ENCODE assay signal across 22 cellular contexts in the genomic region with DNA sequence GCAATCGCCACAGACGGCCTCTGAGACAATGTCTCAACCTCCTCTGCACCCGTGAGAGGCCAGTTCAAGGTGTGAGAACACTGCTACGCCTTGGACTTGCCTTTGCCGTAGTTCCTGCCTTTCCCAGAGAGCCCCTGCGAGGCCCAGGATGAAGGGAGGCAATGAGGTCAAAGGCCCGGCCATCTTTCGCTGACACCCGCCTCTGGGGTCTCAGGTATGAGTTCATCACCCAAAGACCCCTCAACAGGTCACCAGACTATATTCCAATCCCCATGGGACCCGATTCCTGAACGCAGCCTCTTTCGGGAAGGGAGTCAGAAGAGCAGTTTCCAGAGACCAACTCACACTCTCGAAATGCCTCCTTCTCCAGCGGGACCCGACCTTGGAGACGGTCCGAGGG.
"Had no signal": no experiment of that assay in that cellular context is flagged by ENCODE, and none has a peak within 500 bp of the region (broad histone marks: within the 10 kb centered on the region; RNA-seq: fewer than 3 reads in every experiment).

No MANE protein-coding gene starts in this region.

- H3K4me1 ChIP-seq: body of pancreas, foreskin keratinocyte, left lung, psoas muscle, right atrium auricular region, tibial nerve, uterus had no signal

- ATAC-seq: activated CD8-positive, alpha-beta memory T cell treated with anti-CD3 and anti-CD28 coated beads, Interleukin-2, amount 10 ng/mL, durations not matched to agents 7 days and 5 days; activated CD8-positive, alpha-beta T cell treated with anti-CD3 and anti-CD28 coated beads for 36 hours; activated naive CD8-positive, alpha-beta T cell treated with anti-CD3 and anti-CD28 coated beads, Interleukin-2, amount 50 U/mL, for 24 hours; body of pancreas; foreskin keratinocyte; left lung; natural killer cell; psoas muscle had no signal

- H3K36me3 ChIP-seq: cardiac muscle cell, left lung, ovary, right atrium auricular region, tibial nerve, uterus had no signal

- H3K27me3 ChIP-seq: body of pancreas, cardiac muscle cell, foreskin keratinocyte, left lung, ovary, right atrium auricular region, tibial nerve, uterus had no signal

- H3K4me3 ChIP-seq: body of pancreas, cardiac muscle cell, left lung, ovary, psoas muscle, right atrium auricular region, tibial nerve, uterus had no signal

- DNase-seq: activated CD4-positive, alpha-beta T cell treated with anti-CD3 and anti-CD28 coated beads for 48 hours; activated CD4-positive, CD25-positive, alpha-beta regulatory T cell; activated CD8-positive, alpha-beta memory T cell treated with anti-CD3 and anti-CD28 coated beads, Interleukin-2, amount 10 ng/mL, durations not matched to agents 7 days and 5 days; activated CD8-positive, alpha-beta T cell treated with anti-CD3 and anti-CD28 coated beads for 36 hours; activated effector memory CD4-positive, alpha-beta T cell treated with anti-CD3 and anti-CD28 coated beads, Interleukin-2, amount 50 U/mL, for 16 hours; activated naive CD4-positive, alpha-beta T cell treated with anti-CD3 and anti-CD28 coated beads, Interleukin-2, amount 50 U/mL, for 16 hours; activated naive CD8-positive, alpha-beta T cell treated with anti-CD3 and anti-CD28 coated beads, Interleukin-2, amount 50 U/mL, for 24 hours; activated T-cell treated with anti-CD3 and anti-CD28 coated beads for 4 hours; anterior cingulate cortex; body of pancreas; foreskin keratinocyte; kidney glomerular epithelial cell; left lung; natural killer cell; psoas muscle; stimulated activated CD4-positive, alpha-beta T cell treated with anti-CD3 and anti-CD28 coated beads, Interleukin-1b, Interleukin-23, amount 100 ng/mL, for 48 hours; T1000; uterus had no signal

- H3K9me3 ChIP-seq: ovary, psoas muscle, right atrium auricular region, uterus had no signal

- H3K27ac ChIP-seq: body of pancreas, cardiac muscle cell, foreskin keratinocyte, left lung, ovary, psoas muscle, right atrium auricular region, tibial nerve, uterus had no signal
